In the genomic region with DNA sequence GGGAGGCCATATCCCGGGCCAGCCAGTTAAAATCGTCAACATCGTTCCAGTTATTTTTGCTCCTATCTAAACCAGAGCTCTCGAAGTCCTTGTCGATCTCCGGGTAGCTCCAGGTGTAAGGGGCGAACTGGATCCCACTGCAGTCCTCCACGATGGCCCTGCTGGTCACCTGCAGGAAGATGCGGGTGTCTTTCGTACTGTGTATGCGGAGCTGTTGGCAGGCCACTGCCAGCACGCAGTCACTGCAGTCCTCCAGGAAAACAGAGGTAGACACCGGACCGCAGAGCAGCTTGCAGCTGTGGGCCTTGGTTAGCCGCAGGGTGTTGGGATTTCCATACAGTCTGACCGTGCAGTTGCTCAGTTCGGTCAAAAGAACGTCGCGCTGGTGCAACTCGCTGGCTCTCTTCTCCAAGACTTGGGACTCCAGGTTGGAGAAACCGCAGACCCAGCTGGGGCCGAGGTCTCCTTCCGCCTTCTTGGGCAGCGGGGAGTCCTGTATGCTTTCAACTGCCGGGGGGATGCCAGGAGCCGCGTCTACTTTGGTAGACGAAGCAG, we compare ENCODE assay signal across 8 cellular contexts. TPM values are rescaled to one million over a fixed set of nuclear protein-coding genes. Genes with fewer than 3 reads are reported as not detected.
DNase-seq lines count a peak whose midpoint lies in the region; ATAC-seq and TF ChIP-seq lines count a peak whose summit lies in the region.

No MANE protein-coding gene starts in this region.

- H3K4me1 ChIP-seq in SJCRH30, result peaks cover 7% of the 10 kb centered on the region
- peaks cover 13% of the 10 kb centered on the region for H3K4me1 ChIP-seq in stomach smooth muscle (ENCODE audit: control insufficient read depth, insufficient read depth, low read length)

- H3K27ac ChIP-seq in SJCRH30 (peak overlapping the region; percentile 95), stomach smooth muscle (ENCODE audit: low read length) (peak overlapping the region; percentile 95)

- POLR2A ChIA-PET in AG04449 (lab: Yijun Ruan, JAX), result interaction anchor here (0.6 to 2.2 kb wide), 6 partner anchors 19 to 146 kb away, joined by 3 to 26 read pairs (median 6); a partner anchor contains a TSS

- no peak for ATAC-seq in HG02642 (IDR thresholded peaks at IDR 0.05; ENCODE audit: poor library complexity, unreplicated experiment)
- no peak for ATAC-seq in GM19035 (IDR thresholded peaks at IDR 0.05; ENCODE audit: unreplicated experiment)

- peak overlapping the region; percentile 99 for H3K4me3 ChIP-seq in AG04449 (ENCODE audit: low read depth, low read length)
- H3K4me3 ChIP-seq in SJCRH30, result peak overlapping the region; percentile 99
- peak overlapping the region; percentile 89 for H3K4me3 ChIP-seq in lower leg skin (ENCODE audit: low read depth, poor library complexity, severe bottlenecking)
- H3K4me3 ChIP-seq in stomach smooth muscle (ENCODE audit: low read length in 2 of 2), result peak overlapping the region; percentile 89 to 99

- no peaks in the 10 kb centered on the region for H3K27me3 Mint-ChIP-seq in chondrocyte (ENCODE audit: low read depth)

- TF ChIP-seq CTCF in AG04449 (IDR thresholded peaks at IDR 0.05; ENCODE audit: insufficient read depth, low read length, missing control alignments), result no peak
- no peak for TF ChIP-seq CTCF in GM13976 (IDR thresholded peaks at IDR 0.05; ENCODE audit: borderline replicate concordance, control extremely low read depth, extremely low read depth, insufficient read depth, missing control alignments)
- TF ChIP-seq CTCF in chondrocyte (IDR thresholded peaks at IDR 0.05), result no peak
- no peak for TF ChIP-seq CTCF in lower leg skin (IDR thresholded peaks at IDR 0.05)

- H3K27me3 ChIP-seq in SJCRH30, result no peaks in the 10 kb centered on the region
- no peaks in the 10 kb centered on the region for H3K27me3 ChIP-seq in stomach smooth muscle (ENCODE audit: control insufficient read depth in 1 of 2, insufficient read depth in 2 of 2, low read length in 2 of 2)

- TF ChIP-seq POLR2A in lower leg skin (IDR thresholded peaks at IDR 0.05), result no peak

- 0 out of 2 replicates have a peak, but pooled peaks cover 5% of the 10 kb centered on the region for H3K36me3 ChIP-seq in SJCRH30
- no peaks in the 10 kb centered on the region for H3K36me3 ChIP-seq in stomach smooth muscle (ENCODE audit: control insufficient read depth in 2 of 2, insufficient read depth in 2 of 2, low read length in 2 of 2)

- peaks cover 2% of the 10 kb centered on the region for H3K36me3 Mint-ChIP-seq in chondrocyte (ENCODE audit: low read depth)

- CTCF ChIA-PET in AG04449 (lab: Yijun Ruan, JAX), result interaction anchor here (0.9 to 1.9 kb wide), 4 partner anchors 15 to 132 kb away, joined by 3 to 8 read pairs (median 6); no protein-coding TSS in a partner anchor

- H3K4me3 Mint-ChIP-seq in chondrocyte (ENCODE audit: unreplicated experiment), result peak overlapping the region; percentile 96

- peaks cover 40% of the 10 kb centered on the region for H3K4me1 Mint-ChIP-seq in chondrocyte (ENCODE audit: low read depth)

- peak overlapping the region; percentile 100 for H3K27ac Mint-ChIP-seq in chondrocyte (ENCODE audit: unreplicated experiment)

- no peaks in the 10 kb centered on the region for H3K9me3 ChIP-seq in SJCRH30 (replicated peaks)
- H3K9me3 ChIP-seq in stomach smooth muscle (ENCODE audit: control insufficient read depth in 2 of 2, low read length in 2 of 2), result no peaks in the 10 kb centered on the region

- WGBS in lower leg skin, 2 donors, result 1 to 3% methylated on average over 22 to 24 of the region's 29 CpGs

- peak overlapping the region; percentile 96 to 98 for H3K9ac ChIP-seq in stomach smooth muscle (ENCODE audit: low read length in 2 of 2)

- in situ Hi-C loops in GM13976 (cut with MboI; ENCODE audit: low sequenced_read_pairs, unreplicated experiment), result no loop called here

- no peaks in the 10 kb centered on the region for H3K9me3 Mint-ChIP-seq in chondrocyte (ENCODE audit: low read depth)

- DNase-seq in AG04449 (ENCODE audit: low read depth, low spot score) (no peak), GM13976 (ENCODE audit: low spot score) (peak; percentile 49), SJCRH30 (peak; percentile 87), chondrocyte (ENCODE audit: low spot score) (no peak), lower leg skin (ENCODE audit: low spot score in 2 of 2) (peak in 1 of 2 donors; percentile 24)

- intact Hi-C loops in lower leg skin (cut with DNase I; ENCODE audit: low total_unique reads), result no loop called here

RNA-seq across cellular contexts. Expression of a gene that starts 0.7 kb away (rescaled TPM):
- 34.1 and 38.0 TPM in 2 replicates for total RNA-seq in SJCRH30 (2014; rRNA removed; shearing (Covaris generic))
- total RNA-seq in chondrocyte, result 17.5 to 19.3 TPM (median 18.4 TPM) in 3 replicates
- 10 to 100 TPM; 40.3 to 55.5 (median 45.3) TPM for total RNA-seq in lower leg skin

RNA-seq across cellular contexts. Expression of a gene that starts 22.8 kb away (rescaled TPM):
- 1.9 and 2.1 TPM in 2 replicates for total RNA-seq in SJCRH30 (2014; rRNA removed; shearing (Covaris generic))
- not detected in 3 replicates for total RNA-seq in chondrocyte
- total RNA-seq in lower leg skin, result under 1 TPM in 1 of 4 donors, not detected in 3; 0.16 TPM

RNA-seq across cellular contexts. Expression of a gene that starts 36.7 kb away (rescaled TPM):
- total RNA-seq in SJCRH30 (2014; rRNA removed; shearing (Covaris generic)), result 4.4 and 4.8 TPM in 2 replicates
- total RNA-seq in chondrocyte, result 9.2 to 10.8 TPM (median 9.7 TPM) in 3 replicates
- 10 to 100 TPM; 19.4 to 23.4 (median 20.5) TPM for total RNA-seq in lower leg skin

Comparison
In these comparisons a context has a peak if more than half of its experiments do, and no peak if none do; other contexts are left out.
1. DNase-seq: peak in GM13976 (single experiment) and SJCRH30 (2 of 2); none in AG04449 (single experiment) and chondrocyte (single experiment).
2. Peak in every context shown above with its lines, with median percentiles within 50 percentile points of each other: H3K4me3 ChIP-seq.